In the genomic region with DNA sequence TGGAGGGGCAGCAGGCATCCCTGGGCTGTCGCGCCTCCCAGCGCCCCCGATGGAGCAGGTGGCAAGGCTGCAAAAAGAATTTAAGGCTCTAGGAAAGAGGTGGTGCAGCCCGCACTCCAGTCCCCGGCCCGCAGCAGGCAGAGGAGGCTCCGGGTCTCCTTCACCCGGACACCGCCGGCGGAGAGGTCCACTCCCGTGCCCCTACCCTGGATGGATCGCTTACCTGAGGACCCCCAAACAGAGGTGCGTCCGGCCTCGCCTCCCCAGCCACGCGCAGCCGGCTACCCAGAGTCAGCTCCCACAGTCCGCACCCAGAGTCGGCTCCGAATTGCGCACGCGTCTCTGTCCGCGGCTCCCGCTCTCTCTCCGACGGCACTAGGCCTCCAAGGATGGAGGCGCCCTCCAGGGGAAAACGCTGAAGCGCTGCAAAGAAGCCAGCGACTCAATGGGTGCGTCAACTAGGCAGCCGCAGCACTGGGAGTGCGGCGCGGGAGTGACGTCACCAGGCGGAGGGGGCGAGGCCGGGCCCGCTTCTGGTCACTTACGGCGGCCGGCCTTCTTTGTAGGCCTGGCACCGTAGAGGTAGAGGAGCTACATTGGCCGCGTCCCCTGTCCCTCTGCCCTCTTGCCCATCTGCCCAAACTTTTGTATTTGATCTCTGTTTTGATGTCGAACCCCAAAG, we compare ENCODE assay signal across 8 cellular contexts. TPM values are rescaled to one million over a fixed set of nuclear protein-coding genes. Genes with fewer than 3 reads are reported as not detected.
A peak's percentile ranks its signal among the peaks of the same experiment; 100 is the strongest.
DNase-seq lines count a peak whose midpoint lies in the region; TF ChIP-seq lines count a peak whose summit lies in the region.

A gene with protein sequence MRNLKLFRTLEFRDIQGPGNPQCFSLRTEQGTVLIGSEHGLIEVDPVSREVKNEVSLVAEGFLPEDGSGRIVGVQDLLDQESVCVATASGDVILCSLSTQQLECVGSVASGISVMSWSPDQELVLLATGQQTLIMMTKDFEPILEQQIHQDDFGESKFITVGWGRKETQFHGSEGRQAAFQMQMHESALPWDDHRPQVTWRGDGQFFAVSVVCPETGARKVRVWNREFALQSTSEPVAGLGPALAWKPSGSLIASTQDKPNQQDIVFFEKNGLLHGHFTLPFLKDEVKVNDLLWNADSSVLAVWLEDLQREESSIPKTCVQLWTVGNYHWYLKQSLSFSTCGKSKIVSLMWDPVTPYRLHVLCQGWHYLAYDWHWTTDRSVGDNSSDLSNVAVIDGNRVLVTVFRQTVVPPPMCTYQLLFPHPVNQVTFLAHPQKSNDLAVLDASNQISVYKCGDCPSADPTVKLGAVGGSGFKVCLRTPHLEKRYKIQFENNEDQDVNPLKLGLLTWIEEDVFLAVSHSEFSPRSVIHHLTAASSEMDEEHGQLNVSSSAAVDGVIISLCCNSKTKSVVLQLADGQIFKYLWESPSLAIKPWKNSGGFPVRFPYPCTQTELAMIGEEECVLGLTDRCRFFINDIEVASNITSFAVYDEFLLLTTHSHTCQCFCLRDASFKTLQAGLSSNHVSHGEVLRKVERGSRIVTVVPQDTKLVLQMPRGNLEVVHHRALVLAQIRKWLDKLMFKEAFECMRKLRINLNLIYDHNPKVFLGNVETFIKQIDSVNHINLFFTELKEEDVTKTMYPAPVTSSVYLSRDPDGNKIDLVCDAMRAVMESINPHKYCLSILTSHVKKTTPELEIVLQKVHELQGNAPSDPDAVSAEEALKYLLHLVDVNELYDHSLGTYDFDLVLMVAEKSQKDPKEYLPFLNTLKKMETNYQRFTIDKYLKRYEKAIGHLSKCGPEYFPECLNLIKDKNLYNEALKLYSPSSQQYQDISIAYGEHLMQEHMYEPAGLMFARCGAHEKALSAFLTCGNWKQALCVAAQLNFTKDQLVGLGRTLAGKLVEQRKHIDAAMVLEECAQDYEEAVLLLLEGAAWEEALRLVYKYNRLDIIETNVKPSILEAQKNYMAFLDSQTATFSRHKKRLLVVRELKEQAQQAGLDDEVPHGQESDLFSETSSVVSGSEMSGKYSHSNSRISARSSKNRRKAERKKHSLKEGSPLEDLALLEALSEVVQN (N-terminal part only) (minus strand): TSS at position 484 of the 682 bp plus-strand sequence. CDS start 2,978 bp downstream, outside the sequence.

- DNase-seq in GF-D8 (lab: John Stamatoyannopoulos, UW), result peak; percentile 84
- peak; percentile 95 for DNase-seq in HCEC 1CT
- DNase-seq in MM.1S, result peak; percentile 95
- peak; percentile 15 for DNase-seq in SIG-M5 (lab: John Stamatoyannopoulos, UW)
- DNase-seq in activated gamma-delta T cell treated with Interleukin-2 at 50 U/mL for 16 hours, result peak; percentile 87
- peak; percentile 88 for DNase-seq in foreskin melanocyte
- peak; percentile 93 for DNase-seq in neuronal stem cell (ENCODE audit: low spot score)

- no peaks in the 10 kb centered on the region for H3K9me2 ChIP-seq in MM.1S (replicated peaks; ENCODE audit: insufficient read depth, low read length)

- TF ChIP-seq CTCF in MM.1S (IDR thresholded peaks at IDR 0.05; ENCODE audit: low read length), result peak; percentile 34
- TF ChIP-seq CTCF in subcutaneous adipose tissue (IDR thresholded peaks at IDR 0.05; ENCODE audit: low read depth), result no peak

- peak within 1 kb of the TSS; percentile 87 for H3K4me3 ChIP-seq in MM.1S (ENCODE audit: low read length)
- H3K4me3 ChIP-seq in neuronal stem cell (ENCODE audit: low read length in 2 of 2), result peak within 1 kb of the TSS; percentile 95

- H2AK5ac ChIP-seq in neuronal stem cell (ENCODE audit: low read depth, low read length), result no peak within 1 kb of the TSS

- peaks cover 14% of the 10 kb centered on the region for H3F3A ChIP-seq in MM.1S (ENCODE audit: insufficient read depth, low read length)

- no peaks in the 10 kb centered on the region for H4K20me1 ChIP-seq in MM.1S (ENCODE audit: insufficient read depth, low read length)

- 0 out of 2 replicates have a peak, but pooled peaks cover 11% of the 10 kb centered on the region for H3K4me1 ChIP-seq in MM.1S (ENCODE audit: low read length)
- H3K4me1 ChIP-seq in neuronal stem cell (ENCODE audit: control insufficient read depth in 2 of 2, insufficient read depth in 1 of 2, low read depth in 1 of 2, low read length in 2 of 2), result peaks cover 5 to 6% of the 10 kb centered on the region in 2 donors

- no peak within 1 kb of the TSS for H3K4ac ChIP-seq in neuronal stem cell (ENCODE audit: low read length)

- H4K91ac ChIP-seq in neuronal stem cell (ENCODE audit: low read depth, low read length, poor library complexity), result no peak within 1 kb of the TSS

- H4K8ac ChIP-seq in neuronal stem cell (ENCODE audit: low read depth, low read length), result no peak within 1 kb of the TSS

- peak within 1 kb of the TSS; percentile 69 for H2BK15ac ChIP-seq in neuronal stem cell (ENCODE audit: low read length)

- H3K23ac ChIP-seq in neuronal stem cell (ENCODE audit: low read depth, low read length, poor library complexity), result peak within 1 kb of the TSS; percentile 37

- H3K14ac ChIP-seq in neuronal stem cell (ENCODE audit: low read length), result no peak within 1 kb of the TSS

- no peaks in the 10 kb centered on the region for H3K27me3 ChIP-seq in MM.1S (replicated peaks; ENCODE audit: insufficient read depth, low read length)
- no peaks in the 10 kb centered on the region for H3K27me3 ChIP-seq in neuronal stem cell (ENCODE audit: control insufficient read depth in 3 of 3, insufficient read depth in 3 of 3, low read depth in 1 of 3, low read length in 3 of 3)

- no peak within 1 kb of the TSS for H2BK120ac ChIP-seq in neuronal stem cell (ENCODE audit: low read depth, low read length)

- WGBS in neuronal stem cell (ENCODE audit: extremely low coverage in 2 of 2, insufficient read length in 2 of 2, insufficient replicate concordance in 1 of 2), 2 donors, result no CpG with 5 or more reads among the region's 52 CpGs

- H3K18ac ChIP-seq in neuronal stem cell (ENCODE audit: low read length), result peak within 1 kb of the TSS; percentile 92

- no peaks in the 10 kb centered on the region for H3K9me3 ChIP-seq in MM.1S (replicated peaks; ENCODE audit: insufficient read depth, low read length)
- H3K9me3 ChIP-seq in neuronal stem cell (replicated peaks in 1 of 2; ENCODE audit: control insufficient read depth in 2 of 2, insufficient read depth in 1 of 2, low read depth in 1 of 2, low read length in 2 of 2), result no peaks in the 10 kb centered on the region

- H3K27ac ChIP-seq in MM.1S (ENCODE audit: low read length) (peak within 1 kb of the TSS; percentile 85), neuronal stem cell (replicated peaks; ENCODE audit: low read length) (peak within 1 kb of the TSS; percentile 87)

- peaks cover 45% of the 10 kb centered on the region for H3K79me2 ChIP-seq in MM.1S (ENCODE audit: low read length)

- peak within 1 kb of the TSS; percentile 85 for H2AFZ ChIP-seq in MM.1S (ENCODE audit: low read length)
- H2AFZ ChIP-seq in neuronal stem cell (ENCODE audit: low read length), result peak within 1 kb of the TSS; percentile 94

- H3K4me2 ChIP-seq in MM.1S (ENCODE audit: low read depth, low read length) (peak within 1 kb of the TSS; percentile 73), neuronal stem cell (ENCODE audit: insufficient read depth, low read length, poor library complexity, severe bottlenecking) (peak within 1 kb of the TSS; percentile 79)

- no peaks in the 10 kb centered on the region for H3K79me1 ChIP-seq in neuronal stem cell (ENCODE audit: low read depth, low read length)

- H2BK12ac ChIP-seq in neuronal stem cell (ENCODE audit: low read length), result no peak within 1 kb of the TSS

- H3K36me3 ChIP-seq in MM.1S (replicated peaks; ENCODE audit: insufficient read depth, low read length) (no peaks in the 10 kb centered on the region; the same call in 1 of the 2 replicates), neuronal stem cell (replicated peaks in 1 of 2; ENCODE audit: control insufficient read depth in 2 of 2, insufficient read depth in 2 of 2, low read length in 2 of 2) (peaks cover 0 to 35% of the 10 kb centered on the region in 2 donors)

- H3K9ac ChIP-seq in MM.1S (ENCODE audit: low read length) (peak within 1 kb of the TSS; percentile 85), neuronal stem cell (ENCODE audit: low read depth, low read length, poor library complexity) (peak within 1 kb of the TSS; percentile 97)

- peak within 1 kb of the TSS; percentile 68 for H2BK5ac ChIP-seq in neuronal stem cell (ENCODE audit: low read length)

RNA-seq across cellular contexts. Expression of the gene that starts here (rescaled TPM):
- polyA plus RNA-seq in neuronal stem cell (2013, experiment 1 of 2), result 22.7 TPM
- polyA plus RNA-seq in neuronal stem cell (2013, experiment 2 of 2), result 21.8 TPM
- 10 to 100 TPM; 15.0 to 20.9 (median 20.6) TPM for total RNA-seq in subcutaneous adipose tissue

Comparison
In these comparisons a context has a peak if more than half of its experiments do, and no peak if none do; other contexts are left out.
1. Peak in every context shown above with its lines: DNase-seq, H3K4me3 ChIP-seq and H3K27ac ChIP-seq.
2. DNase-seq: peak in every context shown above with its lines; median percentile 95 in HCEC 1CT; 95 in MM.1S; 93 in neuronal stem cell; 88 in foreskin melanocyte; 87 in activated gamma-delta T cell treated with Interleukin-2 at 50 U/mL for 16 hours; 84 in GF-D8; 15 in SIG-M5.